ENCODE assay signal across 18 cellular contexts in genomic region chr1:30186586-30186985, GRCh38.
"Had no signal": no experiment of that assay in that cellular context is flagged by ENCODE, and none has a peak within 500 bp of the region (broad histone marks: within the 10 kb centered on the region; RNA-seq: fewer than 3 reads in every experiment).

No MANE protein-coding gene starts in this region.

- ATAC-seq: effector memory CD8-positive, alpha-beta T cell; gastrocnemius medialis; heart right ventricle; left cardiac atrium; left lung; left ventricle myocardium superior; lower lobe of right lung had no signal

- H3K9me3 Mint-ChIP-seq: dendritic cell treated with granulocyte-macrophage colony-stimulating factor and Interleukin-4, amounts not matched to agents 40 ng/mL and 50 ng/mL, for 4 days; effector memory CD8-positive, alpha-beta T cell had no signal

- H3K27ac Mint-ChIP-seq: dendritic cell treated with granulocyte-macrophage colony-stimulating factor and Interleukin-4, amounts not matched to agents 40 ng/mL and 50 ng/mL, for 4 days; effector memory CD8-positive, alpha-beta T cell had no signal

- H3K4me3 Mint-ChIP-seq: dendritic cell treated with granulocyte-macrophage colony-stimulating factor and Interleukin-4, amounts not matched to agents 40 ng/mL and 50 ng/mL, for 4 days; effector memory CD8-positive, alpha-beta T cell had no signal

- DNase-seq: colonic mucosa; cortex of kidney; effector CD8-positive, alpha-beta T cell; effector memory CD8-positive, alpha-beta T cell; esophagus squamous epithelium; foreskin fibroblast; foreskin melanocyte; gastrocnemius medialis; glutamatergic neuron; heart right ventricle; hippocampal formation; left cardiac atrium; left lung; left ventricle myocardium superior; lower lobe of right lung; mesenchymal stem cell; midbrain had no signal
